ENCODE assay signal across 10 cellular contexts in genomic region chr13:33353210-33353609, GRCh38.
DNase-seq lines count a peak whose midpoint lies in the region; ATAC-seq and TF ChIP-seq lines count a peak whose summit lies in the region.
"Had no signal": no experiment of that assay in that cellular context is flagged by ENCODE, and none has a peak within 500 bp of the region (broad histone marks: within the 10 kb centered on the region; RNA-seq: fewer than 3 reads in every experiment).

No MANE protein-coding gene starts in this region.

- H3K9me3 Mint-ChIP-seq in naive thymus-derived CD4-positive, alpha-beta T cell = peaks cover 0 to 3% (median 0%) of the 10 kb centered on the region in 11 donors
- H3K9me3 Mint-ChIP-seq in CD8-positive, alpha-beta T cell = no peaks in the 10 kb centered on the region

- H3K36me3 ChIP-seq in WERI-Rb-1 = no peaks in the 10 kb centered on the region
- H3K36me3 ChIP-seq in naive thymus-derived CD4-positive, alpha-beta T cell (ENCODE audit: control insufficient read depth in 2 of 3, insufficient read depth in 3 of 3, low read length in 3 of 3) = no peaks in the 10 kb centered on the region
- no peaks in the 10 kb centered on the region for H3K36me3 ChIP-seq in CD8-positive, alpha-beta T cell (ENCODE audit: insufficient read depth, low read length)

- peak; percentile 92 for ATAC-seq in GM18511 (IDR thresholded peaks at IDR 0.05; ENCODE audit: unreplicated experiment)
- peak; percentile 70 for ATAC-seq in HG03039 (IDR thresholded peaks at IDR 0.05; ENCODE audit: unreplicated experiment)
- ATAC-seq in naive thymus-derived CD4-positive, alpha-beta T cell = peak; percentile 89
- no peak for ATAC-seq in CD8-positive, alpha-beta T cell

- no peak overlapping the region for H3K4me3 Mint-ChIP-seq in naive thymus-derived CD4-positive, alpha-beta T cell
- no peak overlapping the region for H3K4me3 Mint-ChIP-seq in CD8-positive, alpha-beta T cell

- peaks cover 4 to 7% (median 4%) of the 10 kb centered on the region in 7 donors for H3K4me1 Mint-ChIP-seq in naive thymus-derived CD4-positive, alpha-beta T cell
- peaks cover 2% of the 10 kb centered on the region for H3K4me1 Mint-ChIP-seq in CD8-positive, alpha-beta T cell (ENCODE audit: low read depth)

- CTCF ChIA-PET in naive thymus-derived CD4-positive, alpha-beta T cell (lab: Charles Lee) = no interaction called here
- CTCF ChIA-PET in CD8-positive, alpha-beta T cell (lab: Charles Lee) = no interaction called here

- no peak overlapping the region; the same call in 1 of the 2 replicates for H3K27ac ChIP-seq in WERI-Rb-1
- no peak overlapping the region for H3K27ac ChIP-seq in naive thymus-derived CD4-positive, alpha-beta T cell (ENCODE audit: low read depth, low read length)
- no peak overlapping the region for H3K27ac ChIP-seq in CD8-positive, alpha-beta T cell (ENCODE audit: low read depth, low read length)

- H3K4me1 ChIP-seq in naive thymus-derived CD4-positive, alpha-beta T cell (ENCODE audit: control insufficient read depth in 2 of 2, insufficient read depth in 2 of 2, low read length in 2 of 2) = no peaks in the 10 kb centered on the region
- no peaks in the 10 kb centered on the region for H3K4me1 ChIP-seq in CD8-positive, alpha-beta T cell (ENCODE audit: insufficient read depth, low read length)

- DNase-seq in WERI-Rb-1 (peak; percentile 35), NCI-H345 treated with DMSO at 0.1 percent for 48 hours (lab: John Stamatoyannopoulos, UW; ENCODE audit: unreplicated experiment) (no peak), middle frontal gyrus (ENCODE audit: extremely low spot score, low spot score) (no peak)
- DNase-seq in naive thymus-derived CD4-positive, alpha-beta T cell = no peak
- no peak for DNase-seq in CD8-positive, alpha-beta T cell
- no peak for DNase-seq in activated CD4-positive, alpha-beta T cell treated with anti-CD3 and anti-CD28 coated beads, Interleukin-2, amount 50 U/mL, for 4 hours
- DNase-seq: DND-41, T-helper 2 cell had no signal

- intact Hi-C loops in naive thymus-derived CD4-positive, alpha-beta T cell (cut with micrococcal nuclease) = no loop called here
- intact Hi-C loops in CD8-positive, alpha-beta T cell (cut with DNase I, micrococcal nuclease) = no loop called here

- no peak for TF ChIP-seq CTCF in WERI-Rb-1 (IDR thresholded peaks at IDR 0.05; ENCODE audit: low read depth, low read length)
- no peak for TF ChIP-seq CTCF in CD8-positive, alpha-beta T cell (IDR thresholded peaks at IDR 0.05)

- no peaks in the 10 kb centered on the region for H3K9me3 ChIP-seq in WERI-Rb-1 (ENCODE audit: severe bottlenecking)
- no peaks in the 10 kb centered on the region for H3K9me3 ChIP-seq in naive thymus-derived CD4-positive, alpha-beta T cell (ENCODE audit: control insufficient read depth in 2 of 3, low read length in 3 of 3)
- no peaks in the 10 kb centered on the region for H3K9me3 ChIP-seq in CD8-positive, alpha-beta T cell (ENCODE audit: low read length)

- H3K27me3 ChIP-seq in WERI-Rb-1 (ENCODE audit: insufficient read depth, low read depth, severe bottlenecking) = no peaks in the 10 kb centered on the region
- peaks cover 0 to 8% of the 10 kb centered on the region in 2 donors for H3K27me3 ChIP-seq in naive thymus-derived CD4-positive, alpha-beta T cell (ENCODE audit: control insufficient read depth in 2 of 2, insufficient read depth in 2 of 2, low read length in 2 of 2)
- H3K27me3 ChIP-seq in CD8-positive, alpha-beta T cell (ENCODE audit: insufficient read depth, low read length) = peaks cover 8% of the 10 kb centered on the region

- POLR2A ChIA-PET in naive thymus-derived CD4-positive, alpha-beta T cell (lab: Charles Lee) = no interaction called here
- POLR2A ChIA-PET in CD8-positive, alpha-beta T cell (lab: Charles Lee) = no interaction called here

- no peak overlapping the region for H3K4me3 ChIP-seq in WERI-Rb-1 (ENCODE audit: low read depth, low read length)
- H3K4me3 ChIP-seq in naive thymus-derived CD4-positive, alpha-beta T cell (ENCODE audit: low read length) = no peak overlapping the region
- H3K4me3 ChIP-seq in CD8-positive, alpha-beta T cell (ENCODE audit: low read depth, low read length) = no peak overlapping the region

- H3K27ac Mint-ChIP-seq in naive thymus-derived CD4-positive, alpha-beta T cell = no peak overlapping the region
- H3K27ac Mint-ChIP-seq in CD8-positive, alpha-beta T cell = no peak overlapping the region

- H3K36me3 Mint-ChIP-seq in naive thymus-derived CD4-positive, alpha-beta T cell = no peaks in the 10 kb centered on the region
- H3K36me3 Mint-ChIP-seq in CD8-positive, alpha-beta T cell = no peaks in the 10 kb centered on the region

- peaks cover 55 to 70% (median 70%) of the 10 kb centered on the region in 5 donors for H3K27me3 Mint-ChIP-seq in naive thymus-derived CD4-positive, alpha-beta T cell
- peaks cover 56% of the 10 kb centered on the region for H3K27me3 Mint-ChIP-seq in CD8-positive, alpha-beta T cell (ENCODE audit: low read depth)
